Comparison of ENCODE assay signal across 20 cellular contexts in genomic region chr5:27458318-27458717, GRCh38.
DNase-seq lines count a peak whose midpoint lies in the region; ATAC-seq and TF ChIP-seq lines count a peak whose summit lies in the region.
"Had no signal": no experiment of that assay in that cellular context is flagged by ENCODE, and none has a peak within 500 bp of the region (broad histone marks: within the 10 kb centered on the region; RNA-seq: fewer than 3 reads in every experiment).

No MANE protein-coding gene starts in this region.

- H3K4me3 Mint-ChIP-seq in T-helper 17 cell: no peak overlapping the region
- H3K4me3 Mint-ChIP-seq: B cell; CD4-positive, alpha-beta T cell had no signal

- DNase-seq in SIG-M5 treated with dmso at 0.1 percent for 504 hours (lab: John Stamatoyannopoulos, UW; ENCODE audit: unreplicated experiment) (peak; percentile 57), SIG-M5 (lab: John Stamatoyannopoulos, UW) (no peak), MM.1S (peak; percentile 87), OCI-M1 (lab: John Stamatoyannopoulos, UW) (peak; percentile 32), T-helper 17 cell (no peak), NCI-H1048 (lab: John Stamatoyannopoulos, UW) (no peak)
- DNase-seq in activated CD4-positive, alpha-beta T cell treated with anti-CD3 and anti-CD28 coated beads for 48 hours: no peak
- DNase-seq: CD4-positive, alpha-beta T cell; GF-D8; GM23248; NCI-H1436; NCI-H2029; NCI-H2171 treated with DMSO at 0.1 percent for 48 hours; NCI-H446 treated with DMSO at 0.1 percent for 48 hours; NCI-H69; NK-92 treated with Interleukin-12 subunit alpha and Interleukin-12 subunit beta, amount 100 ng/mL, for 24 hours; T-helper 9 cell had no signal

- no peaks in the 10 kb centered on the region for H3K4me1 Mint-ChIP-seq in T-helper 17 cell
- H3K4me1 Mint-ChIP-seq: B cell had no signal

- no peaks in the 10 kb centered on the region for H3K9me2 ChIP-seq in MM.1S (replicated peaks; ENCODE audit: insufficient read depth, low read length)

- H3K27me3 ChIP-seq in MM.1S (replicated peaks; ENCODE audit: insufficient read depth, low read length): no peaks in the 10 kb centered on the region

- no peaks in the 10 kb centered on the region for H3K36me3 Mint-ChIP-seq in T-helper 17 cell (ENCODE audit: low read depth)

- peak overlapping the region; percentile 71; the same call in 1 of the 2 replicates for H3K27ac ChIP-seq in MM.1S (ENCODE audit: low read length)
- H3K27ac ChIP-seq: GM23248 had no signal

- peak overlapping the region; percentile 31 for H3K4me2 ChIP-seq in MM.1S (ENCODE audit: low read depth, low read length)

- ATAC-seq in T-helper 17 cell (no peak), GM21367 (IDR thresholded peaks at IDR 0.05; ENCODE audit: unreplicated experiment) (no peak)
- ATAC-seq: HCT116 had no signal

- no peak overlapping the region for H3K9ac ChIP-seq in MM.1S (ENCODE audit: low read length)
- H3K9ac ChIP-seq: GM23248 had no signal

- H3K9me3 ChIP-seq in MM.1S (replicated peaks; ENCODE audit: insufficient read depth, low read length) (no peaks in the 10 kb centered on the region), T-helper 17 cell (ENCODE audit: control insufficient read depth, low read length, poor library complexity, severe bottlenecking) (no peaks in the 10 kb centered on the region)

- no peaks in the 10 kb centered on the region for H3K79me2 ChIP-seq in MM.1S (ENCODE audit: low read length)

- H3K36me3 ChIP-seq in MM.1S (replicated peaks; ENCODE audit: insufficient read depth, low read length): no peaks in the 10 kb centered on the region

- H4K20me1 ChIP-seq in MM.1S (ENCODE audit: insufficient read depth, low read length): no peaks in the 10 kb centered on the region

- H3F3A ChIP-seq in MM.1S (ENCODE audit: insufficient read depth, low read length): peaks cover 17% of the 10 kb centered on the region

- peak overlapping the region; percentile 60 for H2AFZ ChIP-seq in MM.1S (ENCODE audit: low read length)
- H2AFZ ChIP-seq: GM23248 had no signal

- peaks cover 22% of the 10 kb centered on the region for H3K4me1 ChIP-seq in MM.1S (ENCODE audit: low read length)

- no peaks in the 10 kb centered on the region for H3K27me3 Mint-ChIP-seq in T-helper 17 cell
- H3K27me3 Mint-ChIP-seq: B cell; CD4-positive, alpha-beta T cell had no signal

- peak overlapping the region; percentile 14; the same call in 1 of the 2 replicates for H3K4me3 ChIP-seq in MM.1S (ENCODE audit: low read length)
- H3K4me3 ChIP-seq: GM23248 had no signal

- no peak overlapping the region for H3K27ac Mint-ChIP-seq in T-helper 17 cell
- H3K27ac Mint-ChIP-seq: B cell; CD4-positive, alpha-beta T cell had no signal

- no peak for TF ChIP-seq CTCF in MM.1S (IDR thresholded peaks at IDR 0.05; ENCODE audit: low read length)

Comparison
In these comparisons a context has a peak if more than half of its experiments do, and no peak if none do; other contexts are left out.
1. DNase-seq: peak in SIG-M5 treated with dmso at 0.1 percent for 504 hours (single experiment), MM.1S (single experiment) and OCI-M1 (single experiment); none in SIG-M5 (single experiment), activated CD4-positive, alpha-beta T cell treated with anti-CD3 and anti-CD28 coated beads for 48 hours (single experiment), T-helper 17 cell (0 of 3) and NCI-H1048 (single experiment).